ENCODE assay signal across 18 cellular contexts in the genomic region with DNA sequence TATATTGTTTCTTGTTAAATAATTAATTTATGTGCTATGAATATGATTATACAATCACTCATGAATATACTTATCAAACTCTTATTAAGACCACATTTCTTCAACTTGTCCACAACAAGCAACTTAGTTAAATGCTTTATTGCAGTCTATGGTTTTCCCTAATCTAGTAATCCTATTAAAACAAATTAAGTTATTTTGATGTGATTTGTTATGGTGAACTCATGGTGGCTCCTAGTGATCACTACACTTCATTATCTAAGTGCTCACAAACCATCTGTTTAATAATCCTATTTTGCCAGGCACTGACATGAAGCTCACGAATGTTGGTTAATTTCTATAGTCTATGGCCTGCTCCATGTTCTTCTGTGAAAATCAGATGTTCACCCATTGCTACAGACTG. TPM values are rescaled to one million over a fixed set of nuclear protein-coding genes. Genes with fewer than 3 reads are reported as not detected.
DNase-seq lines count a peak whose midpoint lies in the region; FAIRE-seq and TF ChIP-seq lines count a peak whose summit lies in the region.
"Had no signal": no experiment of that assay in that cellular context is flagged by ENCODE, and none has a peak within 500 bp of the region (broad histone marks: within the 10 kb centered on the region; RNA-seq: fewer than 3 reads in every experiment).

No MANE protein-coding gene starts in this region.

- BruUV-seq in endothelial cell of umbilical vein (replicated peaks; lab: Mats Ljungman, UMichigan) = no TSS peak

- no peak overlapping the region for H3K4me3 ChIP-seq in BE2C (ENCODE audit: low read depth, low read length)
- no peak overlapping the region for H3K4me3 ChIP-seq in endothelial cell of umbilical vein (replicated peaks in 1 of 3; ENCODE audit: insufficient read depth in 1 of 3, low read depth in 1 of 3, low read length in 3 of 3)
- H3K4me3 ChIP-seq in vagina = no peak overlapping the region
- H3K4me3 ChIP-seq: BLaER1 treated with 17β-estradiol and CSF1 and Interleukin-3, amounts not matched to agents 10 nM and 100 nM had no signal

- no peak for TF ChIP-seq CTCF in BE2C (IDR thresholded peaks at IDR 0.05; ENCODE audit: low read depth, low read length)
- TF ChIP-seq CTCF in endothelial cell of umbilical vein (IDR thresholded peaks at IDR 0.05; ENCODE audit: extremely low read depth in 1 of 2, insufficient read depth in 1 of 2, low read depth in 1 of 2, low read length in 2 of 2) = no peak
- TF ChIP-seq CTCF in vagina (IDR thresholded peaks at IDR 0.05) = no peak

- intact Hi-C loops in endothelial cell of umbilical vein (cut with micrococcal nuclease) = no loop called here
- intact Hi-C loops in vagina (cut with DNase I) = no loop called here

- no peak overlapping the region for H3K27ac ChIP-seq in endothelial cell of umbilical vein (ENCODE audit: insufficient read depth, low read depth, low read length)
- no peak overlapping the region for H3K27ac ChIP-seq in vagina
- H3K27ac ChIP-seq: BLaER1 treated with 17β-estradiol and CSF1 and Interleukin-3, amounts not matched to agents 10 nM and 100 nM had no signal

- peak; percentile 14 for FAIRE-seq in GM12892 (lab: Jason Lieb, UNC)
- FAIRE-seq in endothelial cell of umbilical vein (lab: Jason Lieb, UNC) = peak; percentile 61
- FAIRE-seq: A204.1, H1 had no signal

- no peaks in the 10 kb centered on the region for H4K20me1 ChIP-seq in endothelial cell of umbilical vein (replicated peaks; ENCODE audit: control insufficient read depth, extremely low read depth, insufficient read depth, low read length)
- H4K20me1 ChIP-seq: BLaER1 treated with 17β-estradiol and CSF1 and Interleukin-3, amounts not matched to agents 10 nM and 100 nM had no signal

- H3K79me2 ChIP-seq in endothelial cell of umbilical vein (ENCODE audit: control insufficient read depth, insufficient read depth, low read length) = no peaks in the 10 kb centered on the region

- no peak overlapping the region for H3K9ac ChIP-seq in endothelial cell of umbilical vein (replicated peaks; ENCODE audit: extremely low read depth, insufficient read depth, low read length)
- H3K9ac ChIP-seq: BLaER1 treated with 17β-estradiol and CSF1 and Interleukin-3, amounts not matched to agents 10 nM and 100 nM had no signal

- dilution Hi-C loops in endothelial cell of umbilical vein (cut with MboI; ENCODE audit: extremely low pct_ligation_motif_present, low sequenced_read_pairs) = no loop called here

- DNase-seq in BE2C (peak; percentile 18), GM12892 (ENCODE audit: insufficient read length) (no peak), NCI-H82 treated with DMSO at 0.1 percent for 48 hours (lab: John Stamatoyannopoulos, UW; ENCODE audit: unreplicated experiment) (peak; percentile 96), endothelial cell of umbilical vein (ENCODE audit: low read depth, low spot score) (no peak), NCI-H446 (lab: John Stamatoyannopoulos, UW) (no peak), cerebellar nuclear complex (lab: John Stamatoyannopoulos, UW) (no peak), vagina (ENCODE audit: extremely low spot score in 2 of 2) (no peak)
- DNase-seq: CD8-positive, alpha-beta T cell; COR-L47; DMS153; DMS79 treated with DMSO at 0.1 percent for 48 hours; GF-D8; H9; KG1 had no signal

- H3K4me1 ChIP-seq in BE2C = peaks cover 61% of the 10 kb centered on the region
- H3K4me1 ChIP-seq in endothelial cell of umbilical vein (ENCODE audit: control insufficient read depth, extremely low read depth, insufficient read depth, low read length) = no peaks in the 10 kb centered on the region
- H3K4me1 ChIP-seq in vagina = no peaks in the 10 kb centered on the region

- no peak overlapping the region for H3K4me2 ChIP-seq in endothelial cell of umbilical vein (ENCODE audit: insufficient read depth, low read length)
- H3K4me2 ChIP-seq: BLaER1 treated with 17β-estradiol and CSF1 and Interleukin-3, amounts not matched to agents 10 nM and 100 nM had no signal

- no peaks in the 10 kb centered on the region for H3K36me3 ChIP-seq in BE2C
- no peaks in the 10 kb centered on the region for H3K36me3 ChIP-seq in endothelial cell of umbilical vein (ENCODE audit: control insufficient read depth in 2 of 2, extremely low read depth in 1 of 2, insufficient read depth in 2 of 2, low read length in 2 of 2)
- H3K36me3 ChIP-seq in vagina = peaks cover 0 to 5% of the 10 kb centered on the region in 2 donors
- H3K36me3 ChIP-seq: BLaER1 treated with 17β-estradiol and CSF1 and Interleukin-3, amounts not matched to agents 10 nM and 100 nM had no signal

- H3K9me3 ChIP-seq in BE2C (no peaks in the 10 kb centered on the region), endothelial cell of umbilical vein (replicated peaks; ENCODE audit: control insufficient read depth, insufficient read depth, low read length) (no peaks in the 10 kb centered on the region), vagina (no peaks in the 10 kb centered on the region)
- H3K9me3 ChIP-seq: BLaER1 treated with 17β-estradiol and CSF1 and Interleukin-3, amounts not matched to agents 10 nM and 100 nM had no signal

- H3K27me3 ChIP-seq in BE2C = no peaks in the 10 kb centered on the region
- no peaks in the 10 kb centered on the region for H3K27me3 ChIP-seq in endothelial cell of umbilical vein (ENCODE audit: control insufficient read depth in 2 of 2, insufficient read depth in 2 of 2, low read length in 2 of 2)
- no peaks in the 10 kb centered on the region for H3K27me3 ChIP-seq in vagina
- H3K27me3 ChIP-seq: BLaER1 treated with 17β-estradiol and CSF1 and Interleukin-3, amounts not matched to agents 10 nM and 100 nM had no signal

- POLR2A ChIA-PET in endothelial cell of umbilical vein (lab: Charles Lee) = interaction anchor here (0.6 kb wide), 1 partner anchor 185 kb away, joined by 4 read pairs; no protein-coding TSS in a partner anchor

- no peaks in the 10 kb centered on the region for H3K9me1 ChIP-seq in endothelial cell of umbilical vein (replicated peaks; ENCODE audit: control insufficient read depth, extremely low read depth, insufficient read depth, low read length)

- TF ChIP-seq POLR2A in GM12892 (IDR thresholded peaks at IDR 0.05; ENCODE audit: low read depth, low read length) (no peak), endothelial cell of umbilical vein (IDR thresholded peaks at IDR 0.05; ENCODE audit: low read depth, low read length) (no peak), vagina (IDR thresholded peaks at IDR 0.05) (no peak)

- CTCF ChIA-PET in endothelial cell of umbilical vein (lab: Charles Lee) = interaction anchor here (1.0 to 2.5 kb wide), 2 partner anchors 60 to 137 kb away, joined by 3 to 8 read pairs; no protein-coding TSS in a partner anchor

- H2AFZ ChIP-seq in endothelial cell of umbilical vein (ENCODE audit: low read depth, low read length) = no peak overlapping the region

TF ChIP-seq in endothelial cell of umbilical vein, 7 proteins besides CTCF, POLR2A, EP300 and RAD21:
- TF ChIP-seq POLR2AphosphoS5 (IDR thresholded peaks at IDR 0.05; ENCODE audit: insufficient read depth, low read depth, low read length) = no peak
- no peak for TF ChIP-seq MYC (IDR thresholded peaks at IDR 0.05; ENCODE audit: low read depth, low read length)
- TF ChIP-seq, protein P1, sequence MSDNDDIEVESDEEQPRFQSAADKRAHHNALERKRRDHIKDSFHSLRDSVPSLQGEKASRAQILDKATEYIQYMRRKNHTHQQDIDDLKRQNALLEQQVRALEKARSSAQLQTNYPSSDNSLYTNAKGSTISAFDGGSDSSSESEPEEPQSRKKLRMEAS (IDR thresholded peaks at IDR 0.05; ENCODE audit: insufficient read depth, insufficient read length) = no peak
- TF ChIP-seq JUN (IDR thresholded peaks at IDR 0.05; ENCODE audit: borderline replicate concordance, insufficient read depth, insufficient read length, low read depth) = no peak
- TF ChIP-seq GATA2 (IDR thresholded peaks at IDR 0.05; ENCODE audit: insufficient read depth, insufficient read length, low read depth, low read length) = no peak
- no peak for TF ChIP-seq EZH2 (IDR thresholded peaks at IDR 0.05; ENCODE audit: borderline replicate concordance, low read depth, low read length, severe bottlenecking)
- TF ChIP-seq FOS (IDR thresholded peaks at IDR 0.05; ENCODE audit: borderline replicate concordance, insufficient read depth, low read length) = no peak

RNA-seq across cellular contexts. Expression of a gene that starts 42.9 kb away (rescaled TPM):
- polyA plus RNA-seq in BE2C (2012; ENCODE audit: insufficient read depth, insufficient read length, low read depth) = 276 TPM
- polyA plus RNA-seq in GM12892 (2012; ENCODE audit: missing spikeins) = not detected
- not detected in 2 replicates for total RNA-seq in endothelial cell of umbilical vein
- not detected in 2 replicates for polyA plus RNA-seq in endothelial cell of umbilical vein
- not detected in 2 replicates for polyA plus RNA-seq in endothelial cell of umbilical vein (2011; cell fraction: cytosol; rRNA removed)
- 0.05 TPM in 1 of 2 replicates, not detected in the other for polyA plus RNA-seq in endothelial cell of umbilical vein (2011; cell fraction: nucleus; rRNA removed)
- not detected in 2 replicates for polyA plus RNA-seq in endothelial cell of umbilical vein (2012)
- polyA minus RNA-seq in endothelial cell of umbilical vein = not detected in 2 replicates
- polyA minus RNA-seq in endothelial cell of umbilical vein (2011; cell fraction: cytosol; rRNA and poly(A)+ RNA removed) = 0.31 TPM
- polyA minus RNA-seq in endothelial cell of umbilical vein (2011; cell fraction: nucleus; rRNA and poly(A)+ RNA removed) = 0.24 TPM in 1 of 2 replicates, not detected in the other
- total RNA-seq in vagina = 0.98 TPM
- total RNA-seq: CD8-positive, alpha-beta T cell; H1; H9 had no signal
- polyA plus RNA-seq: AG04450, H1 had no signal

Comparison
In these comparisons a context has a peak if more than half of its experiments do, and no peak if none do; other contexts are left out.
1. DNase-seq: peak in BE2C (single experiment) and NCI-H82 treated with DMSO at 0.1 percent for 48 hours (single experiment); none in GM12892 (single experiment), endothelial cell of umbilical vein (single experiment), NCI-H446 (0 of 2), cerebellar nuclear complex (0 of 2) and vagina (0 of 2).